11 cellular contexts compared by ENCODE assay signal in the genomic region with DNA sequence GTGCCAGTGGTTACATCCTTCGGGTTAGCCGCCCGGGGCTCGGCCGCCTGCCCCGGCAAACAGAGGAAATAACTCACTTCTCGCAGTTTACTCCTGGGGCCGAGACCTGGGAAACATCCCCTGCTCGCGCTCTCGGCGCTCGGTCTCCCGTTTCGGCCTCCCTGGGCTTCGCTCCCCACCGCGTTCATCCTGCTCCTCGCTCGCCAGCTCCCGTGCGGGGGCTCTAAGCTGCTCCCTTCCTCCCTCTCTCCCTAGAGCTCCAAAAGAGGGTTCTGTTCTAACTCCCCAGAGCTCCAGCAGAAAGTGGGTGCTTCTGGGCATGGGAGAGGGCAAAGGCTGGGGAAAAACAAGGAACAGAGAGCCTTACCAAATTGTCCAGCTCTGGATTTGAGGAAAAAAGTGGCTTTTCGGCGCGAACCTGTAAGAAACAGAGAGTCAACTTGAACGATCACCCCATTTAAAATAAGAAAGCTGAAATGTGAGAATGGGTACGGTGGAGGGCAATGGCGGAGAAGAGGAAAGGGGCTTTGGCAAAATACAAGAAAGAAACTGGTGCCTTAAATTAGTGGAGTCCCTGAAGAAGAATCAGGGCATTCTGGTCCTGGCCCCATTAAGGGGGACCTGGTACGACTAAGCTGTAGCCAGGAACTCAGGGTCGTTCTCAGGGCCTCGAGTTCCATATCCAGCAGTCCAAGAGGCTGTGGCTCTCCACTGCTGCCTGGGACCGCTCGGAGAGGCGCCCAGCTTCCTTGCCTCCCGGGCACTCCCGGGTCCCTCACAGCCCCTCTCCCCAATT. TPM values are rescaled to one million over a fixed set of nuclear protein-coding genes. Genes with fewer than 3 reads are reported as not detected.
DNase-seq lines count a peak whose midpoint lies in the region; ATAC-seq, FAIRE-seq and TF ChIP-seq lines count a peak whose summit lies in the region.
"Had no signal": no experiment of that assay in that cellular context is flagged by ENCODE, and none has a peak within 500 bp of the region (broad histone marks: within the 10 kb centered on the region; RNA-seq: fewer than 3 reads in every experiment).

No MANE protein-coding gene starts in this region.

- H3K4me3 Mint-ChIP-seq in astrocyte (ENCODE audit: unreplicated experiment) (peak overlapping the region; percentile 95), osteocyte (ENCODE audit: unreplicated experiment) (peak overlapping the region; percentile 99)
- H3K4me3 Mint-ChIP-seq: stimulated activated naive CD8-positive, alpha-beta T cell treated with anti-CD3 and anti-CD28 coated beads, Interleukin-15, amount 100 ng/mL, for 72 hours had no signal

- intact Hi-C loops in left ventricle myocardium superior (cut with micrococcal nuclease): no loop called here
- intact Hi-C loops in gastrocnemius medialis (cut with DNase I; ENCODE audit: low total_unique reads): no loop called here

- no peak for TF ChIP-seq POLR2A in gastrocnemius medialis (IDR thresholded peaks at IDR 0.05)

- H3K9me3 Mint-ChIP-seq in astrocyte (ENCODE audit: unreplicated experiment): no peaks in the 10 kb centered on the region
- no peaks in the 10 kb centered on the region for H3K9me3 Mint-ChIP-seq in osteocyte (ENCODE audit: unreplicated experiment)
- H3K9me3 Mint-ChIP-seq: stimulated activated naive CD8-positive, alpha-beta T cell treated with anti-CD3 and anti-CD28 coated beads, Interleukin-15, amount 100 ng/mL, for 72 hours had no signal

- peaks cover 97% of the 10 kb centered on the region for H3K79me2 ChIP-seq in astrocyte (ENCODE audit: insufficient read depth, low read length)

- H3K27me3 ChIP-seq in astrocyte (ENCODE audit: insufficient read depth, low read length): no peaks in the 10 kb centered on the region
- peaks cover 75 to 87% (median 79%) of the 10 kb centered on the region in 3 donors for H3K27me3 ChIP-seq in gastrocnemius medialis
- H3K27me3 ChIP-seq: SJSA1 had no signal

- ATAC-seq in left ventricle myocardium superior: peak; percentile 7
- ATAC-seq in gastrocnemius medialis: no peak
- no peak for ATAC-seq in esophagus mucosa
- ATAC-seq: stimulated activated naive CD8-positive, alpha-beta T cell treated with anti-CD3 and anti-CD28 coated beads, Interleukin-15, amount 100 ng/mL, for 72 hours had no signal

- no peaks in the 10 kb centered on the region for H3K9me3 ChIP-seq in astrocyte (ENCODE audit: insufficient read depth, low read depth, low read length)
- H3K9me3 ChIP-seq in gastrocnemius medialis: no peaks in the 10 kb centered on the region
- H3K9me3 ChIP-seq: SJSA1 had no signal

- H3K27ac ChIP-seq in astrocyte (ENCODE audit: low read depth, low read length) (peak overlapping the region; percentile 90), gastrocnemius medialis (no peak overlapping the region)
- H3K27ac ChIP-seq: SJSA1 had no signal

- peak overlapping the region; percentile 96 for H3K9ac ChIP-seq in astrocyte (ENCODE audit: low read length)

- H3K4me1 ChIP-seq in astrocyte (ENCODE audit: insufficient read depth, low read length) (peaks cover 38% of the 10 kb centered on the region), gastrocnemius medialis (peaks cover 10 to 34% of the 10 kb centered on the region in 2 donors)

- no peak for TF ChIP-seq CTCF in astrocyte (IDR thresholded peaks at IDR 0.05; ENCODE audit: insufficient read depth, low read depth, low read length)
- no peak for TF ChIP-seq CTCF in osteocyte (IDR thresholded peaks at IDR 0.05)
- TF ChIP-seq CTCF in gastrocnemius medialis (IDR thresholded peaks at IDR 0.05 in 4 of 5, conservative IDR thresholded peaks at IDR 0.05 in 1 of 5): no peak
- no peak for TF ChIP-seq CTCF in GM20000 (IDR thresholded peaks at IDR 0.05; ENCODE audit: extremely low read depth, missing control alignments)

- H4K20me1 ChIP-seq in astrocyte (ENCODE audit: insufficient read depth, low read length): peaks cover 57% of the 10 kb centered on the region

- H3K4me2 ChIP-seq in astrocyte (ENCODE audit: low read length): peak overlapping the region; percentile 99

- H3K36me3 ChIP-seq in astrocyte (ENCODE audit: insufficient read depth, low read length) (peaks cover 24% of the 10 kb centered on the region), gastrocnemius medialis (no peaks in the 10 kb centered on the region)

- H2AFZ ChIP-seq in astrocyte (ENCODE audit: low read depth, low read length): peak overlapping the region; percentile 29

- H3K27ac Mint-ChIP-seq in astrocyte (ENCODE audit: unreplicated experiment): peak overlapping the region; percentile 78
- peak overlapping the region; percentile 100 for H3K27ac Mint-ChIP-seq in osteocyte (ENCODE audit: unreplicated experiment)
- H3K27ac Mint-ChIP-seq: stimulated activated naive CD8-positive, alpha-beta T cell treated with anti-CD3 and anti-CD28 coated beads, Interleukin-15, amount 100 ng/mL, for 72 hours had no signal

- DNase-seq in ELF-1 (ENCODE audit: low read depth, low spot score) (peak; percentile 78), astrocyte (ENCODE audit: low read depth) (no peak), left ventricle myocardium superior (peak; percentile 58), osteocyte (ENCODE audit: extremely low spot score, unreplicated experiment) (peak; percentile 83), gastrocnemius medialis (no peak), GM20000 (ENCODE audit: low spot score) (no peak), middle frontal gyrus (ENCODE audit: extremely low spot score, low spot score) (no peak)
- DNase-seq: MM.1S; stimulated activated naive CD8-positive, alpha-beta T cell treated with anti-CD3 and anti-CD28 coated beads, Interleukin-15, amount 100 ng/mL, for 72 hours had no signal

- FAIRE-seq in astrocyte (lab: Jason Lieb, UNC): no peak

- in situ Hi-C loops in gastrocnemius medialis (cut with MboI; ENCODE audit: low sequenced_read_pairs in 4 of 4): no loop called here

- H3K4me1 Mint-ChIP-seq in astrocyte (ENCODE audit: low read depth, unreplicated experiment): peaks cover 26% of the 10 kb centered on the region
- H3K4me1 Mint-ChIP-seq in osteocyte (ENCODE audit: unreplicated experiment): peaks cover 53% of the 10 kb centered on the region

- peaks cover 4% of the 10 kb centered on the region for H3K27me3 Mint-ChIP-seq in astrocyte (ENCODE audit: low read depth, unreplicated experiment)
- H3K27me3 Mint-ChIP-seq in osteocyte (ENCODE audit: unreplicated experiment): no peaks in the 10 kb centered on the region

- H3K4me3 ChIP-seq in astrocyte (ENCODE audit: insufficient read depth, low read depth, low read length) (peak overlapping the region; percentile 89), gastrocnemius medialis (peak overlapping the region in 1 of 4 donors; percentile 93)
- H3K4me3 ChIP-seq: SJSA1 had no signal

- H3K36me3 Mint-ChIP-seq in astrocyte (ENCODE audit: low read depth, unreplicated experiment) (peaks cover 10% of the 10 kb centered on the region), osteocyte (ENCODE audit: unreplicated experiment) (peaks cover 31% of the 10 kb centered on the region)

RNA-seq across cellular contexts. Expression of a gene that starts 5.0 kb away (rescaled TPM):
- 30.9 and 35.6 TPM in 2 replicates for total RNA-seq in astrocyte
- total RNA-seq in left ventricle myocardium superior: 44.9 TPM
- total RNA-seq in osteocyte: 79.9 and 82.8 TPM in 2 replicates
- 1 to 10 TPM in 1 of 4 donors, under 1 TPM in 2, not detected in 1; 0.31 to 1.8 (median 0.40) TPM for total RNA-seq in gastrocnemius medialis
- total RNA-seq in esophagus mucosa: 10.3 TPM

Comparison
In these comparisons a context has a peak if more than half of its experiments do, and no peak if none do; other contexts are left out.
1. DNase-seq: peak in ELF-1 (single experiment), left ventricle myocardium superior (single experiment) and osteocyte (single experiment); none in astrocyte (single experiment), gastrocnemius medialis (0 of 2), GM20000 (single experiment) and middle frontal gyrus (single experiment).